In genomic region chrX:68432648-68433047, GRCh38 we compare ENCODE assay signal across 8 cellular contexts. TPM values are rescaled to one million over a fixed set of nuclear protein-coding genes. Genes with fewer than 3 reads are reported as not detected.
DNase-seq lines count a peak whose midpoint lies in the region; ATAC-seq and TF ChIP-seq lines count a peak whose summit lies in the region.

No MANE protein-coding gene starts in this region.

- WGBS in lower leg skin, 2 donors, result 1 to 49% methylated on average over 12 of the region's 12 CpGs

- no peak for ATAC-seq in GM21737 (IDR thresholded peaks at IDR 0.05; ENCODE audit: unreplicated experiment)

- H3K9me3 Mint-ChIP-seq in activated CD4-positive, alpha-beta memory T cell treated with anti-CD3 and anti-CD28 coated beads for 36 hours, result no peaks in the 10 kb centered on the region
- no peaks in the 10 kb centered on the region for H3K9me3 Mint-ChIP-seq in activated CD4-positive, alpha-beta memory T cell treated with anti-CD3 and anti-CD28 coated beads, Interleukin-2, amount 10 ng/mL, durations not matched to agents 7 days and 5 days
- H3K9me3 Mint-ChIP-seq in type B pancreatic cell, result peaks cover 5% of the 10 kb centered on the region

- peak overlapping the region; percentile 64 for H3K4me3 Mint-ChIP-seq in activated CD4-positive, alpha-beta memory T cell treated with anti-CD3 and anti-CD28 coated beads for 36 hours
- H3K4me3 Mint-ChIP-seq in activated CD4-positive, alpha-beta memory T cell treated with anti-CD3 and anti-CD28 coated beads, Interleukin-2, amount 10 ng/mL, durations not matched to agents 7 days and 5 days, result no peak overlapping the region
- H3K4me3 Mint-ChIP-seq in type B pancreatic cell, result peak overlapping the region; percentile 94

- TF ChIP-seq POLR2A in lower leg skin (IDR thresholded peaks at IDR 0.05), result no peak

- H3K36me3 Mint-ChIP-seq in activated CD4-positive, alpha-beta memory T cell treated with anti-CD3 and anti-CD28 coated beads for 36 hours, result no peaks in the 10 kb centered on the region
- no peaks in the 10 kb centered on the region for H3K36me3 Mint-ChIP-seq in activated CD4-positive, alpha-beta memory T cell treated with anti-CD3 and anti-CD28 coated beads, Interleukin-2, amount 10 ng/mL, durations not matched to agents 7 days and 5 days (ENCODE audit: low read depth)
- H3K36me3 Mint-ChIP-seq in type B pancreatic cell, result peaks cover 8% of the 10 kb centered on the region

- intact Hi-C loops in activated CD4-positive, alpha-beta memory T cell treated with anti-CD3 and anti-CD28 coated beads for 36 hours (cut with micrococcal nuclease), result no loop called here
- intact Hi-C loops in lower leg skin (cut with DNase I; ENCODE audit: low total_unique reads), result no loop called here

- CTCF ChIA-PET in activated CD4-positive, alpha-beta memory T cell treated with anti-CD3 and anti-CD28 coated beads for 36 hours (lab: Charles Lee), result interaction anchor here (0.6 kb wide), 1 partner anchor 247 kb away, joined by 3 read pairs; no protein-coding TSS in a partner anchor
- CTCF ChIA-PET in activated CD4-positive, alpha-beta memory T cell treated with anti-CD3 and anti-CD28 coated beads, Interleukin-2, amount 10 ng/mL, durations not matched to agents 7 days and 5 days (lab: Charles Lee), result no interaction called here

- peaks cover 7% of the 10 kb centered on the region for H3K4me1 Mint-ChIP-seq in activated CD4-positive, alpha-beta memory T cell treated with anti-CD3 and anti-CD28 coated beads for 36 hours (ENCODE audit: low read depth)
- H3K4me1 Mint-ChIP-seq in activated CD4-positive, alpha-beta memory T cell treated with anti-CD3 and anti-CD28 coated beads, Interleukin-2, amount 10 ng/mL, durations not matched to agents 7 days and 5 days, result peaks cover 10% of the 10 kb centered on the region
- H3K4me1 Mint-ChIP-seq in type B pancreatic cell (ENCODE audit: unreplicated experiment), result peaks cover 8% of the 10 kb centered on the region

- peaks cover 37% of the 10 kb centered on the region for H3K27me3 Mint-ChIP-seq in activated CD4-positive, alpha-beta memory T cell treated with anti-CD3 and anti-CD28 coated beads for 36 hours
- H3K27me3 Mint-ChIP-seq in activated CD4-positive, alpha-beta memory T cell treated with anti-CD3 and anti-CD28 coated beads, Interleukin-2, amount 10 ng/mL, durations not matched to agents 7 days and 5 days, result peaks cover 40% of the 10 kb centered on the region
- no peaks in the 10 kb centered on the region for H3K27me3 Mint-ChIP-seq in type B pancreatic cell

- H3K4me3 ChIP-seq in cardiac fibroblast (replicated peaks in 1 of 2; ENCODE audit: low read depth in 2 of 2, low read length in 2 of 2), result peak overlapping the region; percentile 64 to 65
- H3K4me3 ChIP-seq in lower leg skin (ENCODE audit: low read depth, poor library complexity, severe bottlenecking), result peak overlapping the region; percentile 45

- POLR2A ChIA-PET in activated CD4-positive, alpha-beta memory T cell treated with anti-CD3 and anti-CD28 coated beads for 36 hours (lab: Charles Lee), result no interaction called here
- POLR2A ChIA-PET in activated CD4-positive, alpha-beta memory T cell treated with anti-CD3 and anti-CD28 coated beads, Interleukin-2, amount 10 ng/mL, durations not matched to agents 7 days and 5 days (lab: Charles Lee), result no interaction called here

- H3K27ac Mint-ChIP-seq in activated CD4-positive, alpha-beta memory T cell treated with anti-CD3 and anti-CD28 coated beads for 36 hours, result no peak overlapping the region
- H3K27ac Mint-ChIP-seq in activated CD4-positive, alpha-beta memory T cell treated with anti-CD3 and anti-CD28 coated beads, Interleukin-2, amount 10 ng/mL, durations not matched to agents 7 days and 5 days, result no peak overlapping the region
- peak overlapping the region; percentile 63 for H3K27ac Mint-ChIP-seq in type B pancreatic cell

- DNase-seq in activated CD4-positive, alpha-beta memory T cell treated with anti-CD3 and anti-CD28 coated beads for 36 hours, result no peak
- no peak for DNase-seq in activated CD4-positive, alpha-beta memory T cell treated with anti-CD3 and anti-CD28 coated beads, Interleukin-2, amount 10 ng/mL, durations not matched to agents 7 days and 5 days
- DNase-seq in cardiac fibroblast (ENCODE audit: low read depth in 2 of 2) (peak in 1 of 2 donors; percentile 29), lower leg skin (ENCODE audit: low spot score in 2 of 2) (no peak), type B pancreatic cell (ENCODE audit: extremely low spot score, unreplicated experiment) (no peak), foreskin melanocyte (no peak), NCI-H1048 (lab: John Stamatoyannopoulos, UW) (no peak)

- TF ChIP-seq CTCF in cardiac fibroblast (IDR thresholded peaks at IDR 0.05; ENCODE audit: low read depth, low read length) (no peak), lower leg skin (IDR thresholded peaks at IDR 0.05) (no peak), type B pancreatic cell (conservative IDR thresholded peaks at IDR 0.05) (no peak)

RNA-seq across cellular contexts. Expression of gene OPHN1, which starts 0.6 kb away (rescaled TPM):
- under 1 TPM; 0.21 to 0.46 TPM for total RNA-seq in activated CD4-positive, alpha-beta memory T cell treated with anti-CD3 and anti-CD28 coated beads for 36 hours
- under 1 TPM; 0.10 to 0.30 TPM for total RNA-seq in activated CD4-positive, alpha-beta memory T cell treated with anti-CD3 and anti-CD28 coated beads, Interleukin-2, amount 10 ng/mL, durations not matched to agents 7 days and 5 days
- total RNA-seq in lower leg skin (10 to 100 TPM in 1 of 4 donors, 1 to 10 TPM in 3; 4.9 to 20.1 (median 8.1) TPM), type B pancreatic cell (ENCODE audit: low replicate concordance) (5.6 and 7.4 TPM in 2 replicates)
